Comparison of ENCODE assay signal across 13 cellular contexts in genomic region chr1:17098440-17099317, GRCh38. TPM values are rescaled to one million over a fixed set of nuclear protein-coding genes. Genes with fewer than 3 reads are reported as not detected.
DNase-seq lines count a peak whose midpoint lies in the region; ATAC-seq and TF ChIP-seq lines count a peak whose summit lies in the region.
"Had no signal": no experiment of that assay in that cellular context is flagged by ENCODE, and none has a peak within 500 bp of the region (broad histone marks: within the 10 kb centered on the region; RNA-seq: fewer than 3 reads in every experiment).

No MANE protein-coding gene starts in this region.

- no peaks in the 10 kb centered on the region for H3K27me3 ChIP-seq in lower lobe of right lung (ENCODE audit: low read depth)
- no peaks in the 10 kb centered on the region for H3K27me3 ChIP-seq in body of pancreas
- H3K27me3 ChIP-seq: tibial artery had no signal

- H3K4me3 Mint-ChIP-seq in type B pancreatic cell: peak overlapping the region; percentile 26

- no peak overlapping the region for H3K4me3 ChIP-seq in lower lobe of right lung
- H3K4me3 ChIP-seq in body of pancreas: no peak overlapping the region
- H3K4me3 ChIP-seq: esophagus muscularis mucosa, tibial artery had no signal

- H3K36me3 ChIP-seq in lower lobe of right lung: no peaks in the 10 kb centered on the region
- H3K36me3 ChIP-seq in body of pancreas (replicated peaks in 1 of 2; ENCODE audit: insufficient read depth in 1 of 2, low read depth in 2 of 2): no peaks in the 10 kb centered on the region
- H3K36me3 ChIP-seq: esophagus muscularis mucosa, tibial artery had no signal

- no peak for TF ChIP-seq POLR2A in body of pancreas (IDR thresholded peaks at IDR 0.05)

- intact Hi-C loops in lower lobe of right lung (cut with DNase I) (no loop called here), body of pancreas (cut with DNase I) (no loop called here)

- H3K9me3 Mint-ChIP-seq in type B pancreatic cell: no peaks in the 10 kb centered on the region

- 73 to 79% methylated on average over 10 to 12 of the region's 13 CpGs for WGBS in body of pancreas, 2 donors

- ATAC-seq in lower lobe of right lung (peak; percentile 13 to 25), body of pancreas (no peak)

- H3K27ac ChIP-seq in angular gyrus (ENCODE audit: low read depth, low read length) (peak overlapping the region; percentile 86), lower lobe of right lung (peak overlapping the region; percentile 49), body of pancreas (no peak overlapping the region)
- H3K27ac ChIP-seq: esophagus muscularis mucosa, parathyroid adenoma, tibial artery had no signal

- H3K4me1 Mint-ChIP-seq in type B pancreatic cell (ENCODE audit: unreplicated experiment): peaks cover 34% of the 10 kb centered on the region

- DNase-seq in NCI-H82 (lab: John Stamatoyannopoulos, UW) (peak; percentile 25), NCI-H82 treated with DMSO at 0.1 percent for 48 hours (lab: John Stamatoyannopoulos, UW; ENCODE audit: unreplicated experiment) (no peak), lower lobe of right lung (no peak), type B pancreatic cell (ENCODE audit: extremely low spot score, unreplicated experiment) (no peak), activated gamma-delta T cell (lab: John Stamatoyannopoulos, UW) (no peak), NCI-H1105 treated with DMSO at 0.1 percent for 48 hours (lab: John Stamatoyannopoulos, UW) (no peak), body of pancreas (no peak)
- DNase-seq: HCEC 1CT, kidney glomerular epithelial cell, tibial artery had no signal

- peak overlapping the region; percentile 54 for H3K27ac Mint-ChIP-seq in type B pancreatic cell

- H3K36me3 Mint-ChIP-seq in type B pancreatic cell: no peaks in the 10 kb centered on the region

- no peaks in the 10 kb centered on the region for H3K27me3 Mint-ChIP-seq in type B pancreatic cell

- H3K4me1 ChIP-seq in lower lobe of right lung: peaks cover 13% of the 10 kb centered on the region
- no peaks in the 10 kb centered on the region for H3K4me1 ChIP-seq in body of pancreas
- H3K4me1 ChIP-seq: parathyroid adenoma had no signal

- no peaks in the 10 kb centered on the region for H3K9me3 ChIP-seq in lower lobe of right lung
- no peaks in the 10 kb centered on the region for H3K9me3 ChIP-seq in body of pancreas
- H3K9me3 ChIP-seq: esophagus muscularis mucosa, tibial artery had no signal

- TF ChIP-seq CTCF in lower lobe of right lung (IDR thresholded peaks at IDR 0.05) (no peak), type B pancreatic cell (conservative IDR thresholded peaks at IDR 0.05) (no peak), body of pancreas (IDR thresholded peaks at IDR 0.05) (no peak)

RNA-seq across cellular contexts. Expression of gene PADI2, which starts 20.6 kb away (rescaled TPM):
- total RNA-seq in lower lobe of right lung (18.4 TPM), type B pancreatic cell (ENCODE audit: low replicate concordance) (3.5 and 5.6 TPM in 2 replicates), body of pancreas (1 to 10 TPM; 2.3 to 3.0 TPM)

RNA-seq across cellular contexts. Expression of gene SDHB, which starts 44.8 kb away (rescaled TPM):
- total RNA-seq in lower lobe of right lung (79.8 TPM), type B pancreatic cell (ENCODE audit: low replicate concordance) (72.7 and 101 TPM in 2 replicates), body of pancreas (10 to 100 TPM; 38.9 to 59.4 TPM)

Comparison
In these comparisons a context has a peak if more than half of its experiments do, and no peak if none do; other contexts are left out.
1. H3K27ac ChIP-seq: peak in angular gyrus (single experiment) and lower lobe of right lung (single experiment); none in body of pancreas (0 of 4).